1 cellular context compared by ENCODE assay signal in genomic region chr21:45157932-45158331, GRCh38.
TF ChIP-seq lines count a peak whose summit lies in the region.

No MANE protein-coding gene starts in this region.

TF ChIP-seq in HepG2, 621 proteins besides CTCF, POLR2A, EP300 and RAD21:
- TF ChIP-seq SRSF1 (optimal IDR thresholded peaks at IDR 0.05; ENCODE audit: low read depth, low read length), result no peak
